ENCODE assay signal across 8 cellular contexts in genomic region chr6:87922947-87923330, GRCh38.
DNase-seq lines count a peak whose midpoint lies in the region; ATAC-seq and TF ChIP-seq lines count a peak whose summit lies in the region.

No MANE protein-coding gene starts in this region.

- no peaks in the 10 kb centered on the region for H3K36me3 Mint-ChIP-seq in natural killer cell

- no peak overlapping the region for H3K27ac ChIP-seq in mesenchymal stem cell (ENCODE audit: low read length, poor library complexity, severe bottlenecking)

- H2BK5ac ChIP-seq in mesenchymal stem cell (ENCODE audit: low read depth, low read length, poor library complexity, severe bottlenecking): no peak overlapping the region

- H3K9me3 Mint-ChIP-seq in natural killer cell: no peaks in the 10 kb centered on the region

- H3K9ac ChIP-seq in mesenchymal stem cell (ENCODE audit: low read length): no peak overlapping the region

- no peak overlapping the region for H2AK5ac ChIP-seq in mesenchymal stem cell (ENCODE audit: low read length, severe bottlenecking)

- peak overlapping the region in 1 of 2 donors; percentile 27 for H3K27ac Mint-ChIP-seq in natural killer cell

- no peaks in the 10 kb centered on the region for H3K27me3 ChIP-seq in MG63
- H3K27me3 ChIP-seq in mesenchymal stem cell (ENCODE audit: control insufficient read depth in 1 of 2, insufficient read depth in 1 of 2, low read length in 2 of 2): peaks cover 0 to 47% of the 10 kb centered on the region in 2 experiments

- no peak overlapping the region for H3K4me2 ChIP-seq in mesenchymal stem cell (ENCODE audit: low read length, poor library complexity, severe bottlenecking)

- no peak overlapping the region for H3K4me3 ChIP-seq in MG63
- H3K4me3 ChIP-seq in mesenchymal stem cell (ENCODE audit: insufficient read depth in 1 of 2, low read depth in 1 of 2, low read length in 2 of 2): no peak overlapping the region

- H3K9me3 ChIP-seq in MG63 (no peaks in the 10 kb centered on the region), mesenchymal stem cell (ENCODE audit: control insufficient read depth, low read length) (no peaks in the 10 kb centered on the region)

- H3K36me3 ChIP-seq in MG63 (no peaks in the 10 kb centered on the region), mesenchymal stem cell (ENCODE audit: control insufficient read depth in 1 of 2, insufficient read depth in 2 of 2, low read depth in 1 of 2, low read length in 2 of 2) (no peaks in the 10 kb centered on the region)

- no peak overlapping the region for H2AFZ ChIP-seq in mesenchymal stem cell (ENCODE audit: low read depth, low read length)

- peak; percentile 3 to 68 for DNase-seq in NCI-H524 (lab: John Stamatoyannopoulos, UW)
- DNase-seq in NCI-H524 treated with DMSO at 0.1 percent for 48 hours (lab: John Stamatoyannopoulos, UW): no peak
- DNase-seq in NCI-H1694 treated with DMSO at 0.1 percent for 48 hours (lab: John Stamatoyannopoulos, UW): peak; percentile 50
- no peak for DNase-seq in natural killer cell
- DNase-seq in MG63: no peak
- DNase-seq in posterior vena cava (ENCODE audit: low spot score): no peak
- DNase-seq in mesenchymal stem cell: no peak

- peaks cover 25 to 43% of the 10 kb centered on the region in 2 donors for H3K27me3 Mint-ChIP-seq in natural killer cell (ENCODE audit: low read depth in 2 of 2)

- peaks cover 41 to 44% of the 10 kb centered on the region in 2 donors for H3K4me1 Mint-ChIP-seq in natural killer cell

- H2BK12ac ChIP-seq in mesenchymal stem cell (ENCODE audit: low read length in 2 of 2): no peak overlapping the region

- no peak overlapping the region for H3K18ac ChIP-seq in mesenchymal stem cell (ENCODE audit: low read depth in 1 of 2, low read length in 2 of 2)

- no peak overlapping the region for H2BK15ac ChIP-seq in mesenchymal stem cell (ENCODE audit: low read depth, poor library complexity, severe bottlenecking)

- 56% methylated on average over 2 of the region's 2 CpGs for whole genome bisulfite sequencing in mesenchymal stem cell

- no peak overlapping the region for H4K8ac ChIP-seq in mesenchymal stem cell (ENCODE audit: low read length)

- H2BK120ac ChIP-seq in mesenchymal stem cell (ENCODE audit: low read depth, low read length): no peak overlapping the region

- no peak overlapping the region for H3K4ac ChIP-seq in mesenchymal stem cell (ENCODE audit: low read depth in 1 of 2, low read length in 2 of 2)

- H3K79me1 ChIP-seq in mesenchymal stem cell (replicated peaks; ENCODE audit: low read length, poor library complexity, severe bottlenecking): no peaks in the 10 kb centered on the region

- H3K4me3 Mint-ChIP-seq in natural killer cell: no peak overlapping the region

- intact Hi-C loops in natural killer cell (cut with micrococcal nuclease) (no loop called here), posterior vena cava (cut with DNase I) (no loop called here)

- no peak overlapping the region for H4K91ac ChIP-seq in mesenchymal stem cell (ENCODE audit: low read length)

- H3K4me1 ChIP-seq in mesenchymal stem cell (ENCODE audit: control insufficient read depth, insufficient read depth, low read depth, low read length): peaks cover 8% of the 10 kb centered on the region

- ATAC-seq in HG02759 (IDR thresholded peaks at IDR 0.05; ENCODE audit: unreplicated experiment): peak; percentile 76
- ATAC-seq in natural killer cell: peak; percentile 47 to 72 (median 68)

- no peak overlapping the region for H3K14ac ChIP-seq in mesenchymal stem cell (ENCODE audit: low read length in 2 of 2)

- no peak overlapping the region for H3K23ac ChIP-seq in mesenchymal stem cell (ENCODE audit: low read length in 2 of 2)

- no peak for TF ChIP-seq CTCF in natural killer cell (IDR thresholded peaks at IDR 0.05)

Comparison
In these comparisons a context has a peak if more than half of its experiments do, and no peak if none do; other contexts are left out.
1. DNase-seq: peak in NCI-H524 (2 of 2) and NCI-H1694 treated with DMSO at 0.1 percent for 48 hours (single experiment); none in NCI-H524 treated with DMSO at 0.1 percent for 48 hours (single experiment), natural killer cell (single experiment), MG63 (single experiment), posterior vena cava (single experiment) and mesenchymal stem cell (single experiment).